In genomic region chr7:44461387-44461786, GRCh38 we compare ENCODE assay signal across 1 cellular context.
TF ChIP-seq lines count a peak whose summit lies in the region.

No MANE protein-coding gene starts in this region.

TF ChIP-seq in K562, 482 proteins besides CTCF, POLR2A, EP300 and RAD21 (continued from another document):
- TF ChIP-seq, protein P1, sequence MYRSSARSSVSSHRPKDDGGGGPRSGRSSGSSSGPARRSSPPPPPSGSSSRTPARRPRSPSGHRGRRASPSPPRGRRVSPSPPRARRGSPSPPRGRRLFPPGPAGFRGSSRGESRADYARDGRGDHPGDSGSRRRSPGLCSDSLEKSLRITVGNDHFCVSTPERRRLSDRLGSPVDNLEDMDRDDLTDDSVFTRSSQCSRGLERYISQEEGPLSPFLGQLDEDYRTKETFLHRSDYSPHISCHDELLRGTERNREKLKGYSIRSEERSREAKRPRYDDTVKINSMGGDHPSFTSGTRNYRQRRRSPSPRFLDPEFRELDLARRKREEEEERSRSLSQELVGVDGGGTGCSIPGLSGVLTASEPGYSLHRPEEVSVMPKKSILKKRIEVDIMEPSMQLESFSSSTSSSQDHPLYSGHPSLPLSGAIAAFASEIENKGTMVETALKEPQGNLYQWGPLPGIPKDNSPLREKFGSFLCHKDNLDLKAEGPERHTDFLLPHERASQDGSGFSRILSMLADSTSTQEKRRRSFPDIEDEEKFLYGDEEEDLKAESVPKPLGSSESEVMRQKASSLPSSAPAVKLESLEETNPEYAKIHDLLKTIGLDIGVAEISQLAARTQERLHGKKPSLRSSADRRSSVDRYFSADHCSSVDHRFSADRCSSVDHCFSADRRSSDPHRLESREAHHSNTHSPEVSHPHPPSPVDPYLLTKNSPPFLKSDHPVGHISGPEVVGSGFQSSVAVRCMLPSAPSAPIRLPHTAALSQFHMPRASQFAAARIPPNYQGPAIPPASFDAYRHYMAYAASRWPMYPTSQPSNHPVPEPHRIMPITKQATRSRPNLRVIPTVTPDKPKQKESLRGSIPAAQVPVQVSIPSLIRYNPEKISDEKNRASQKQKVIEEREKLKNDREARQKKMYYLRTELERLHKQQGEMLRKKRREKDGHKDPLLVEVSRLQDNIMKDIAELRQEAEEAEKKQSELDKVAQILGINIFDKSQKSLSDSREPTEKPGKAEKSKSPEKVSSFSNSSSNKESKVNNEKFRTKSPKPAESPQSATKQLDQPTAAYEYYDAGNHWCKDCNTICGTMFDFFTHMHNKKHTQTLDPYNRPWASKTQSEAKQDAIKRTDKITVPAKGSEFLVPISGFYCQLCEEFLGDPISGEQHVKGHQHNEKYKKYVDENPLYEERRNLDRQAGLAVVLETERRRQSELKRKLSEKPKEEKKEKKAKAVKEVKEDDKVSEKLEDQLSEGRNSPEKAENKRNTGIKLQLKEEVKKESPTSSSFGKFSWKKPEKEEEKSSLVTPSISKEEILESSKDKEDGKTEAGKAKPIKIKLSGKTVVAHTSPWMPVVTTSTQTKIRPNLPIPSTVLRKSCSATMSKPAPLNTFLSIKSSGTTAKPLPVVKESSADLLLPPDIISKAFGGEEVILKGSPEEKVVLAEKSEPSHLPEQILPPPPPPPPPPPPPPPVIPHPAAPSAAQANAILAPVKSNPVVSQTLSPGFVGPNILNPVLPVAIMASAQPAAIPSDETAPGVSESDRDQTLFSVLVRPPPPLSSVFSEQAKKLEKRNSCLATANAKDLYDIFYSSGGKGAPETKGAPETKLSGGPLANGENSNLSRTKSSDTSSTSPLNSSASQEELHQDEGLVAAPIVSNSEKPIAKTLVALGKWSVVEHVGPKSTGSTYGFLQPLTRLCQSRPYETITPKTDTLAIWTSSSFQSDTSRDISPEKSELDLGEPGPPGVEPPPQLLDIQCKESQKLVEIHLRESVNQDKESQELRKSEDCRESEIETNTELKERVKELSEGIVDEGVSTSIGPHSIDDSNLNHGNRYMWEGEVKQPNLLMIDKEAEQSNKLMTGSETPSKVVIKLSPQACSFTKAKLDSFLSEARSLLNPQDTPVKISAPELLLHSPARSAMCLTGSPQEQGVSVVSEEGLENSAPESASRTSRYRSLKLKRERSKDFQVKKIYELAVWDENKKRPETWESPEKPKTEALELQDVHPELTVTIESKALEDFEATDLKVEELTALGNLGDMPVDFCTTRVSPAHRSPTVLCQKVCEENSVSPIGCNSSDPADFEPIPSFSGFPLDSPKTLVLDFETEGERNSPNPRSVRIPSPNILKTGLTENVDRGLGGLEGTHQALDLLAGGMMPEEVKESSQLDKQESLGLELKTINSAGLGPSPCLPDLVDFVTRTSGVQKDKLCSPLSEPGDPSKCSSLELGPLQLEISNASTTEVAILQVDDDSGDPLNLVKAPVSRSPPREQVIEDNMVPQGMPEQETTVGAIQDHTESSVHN (IDR thresholded peaks at IDR 0.05; ENCODE audit: borderline replicate concordance in 1 of 2, low read depth in 1 of 2) = no peak
- no peak for TF ChIP-seq HMGN3 (IDR thresholded peaks at IDR 0.05; ENCODE audit: borderline replicate concordance, extremely low read depth, insufficient read length, low read depth, low read length)
- no peak for TF ChIP-seq STAT5B (CRISPR knock-in tag; IDR thresholded peaks at IDR 0.05)
- no peak for TF ChIP-seq ZNF583 (CRISPR knock-in tag; IDR thresholded peaks at IDR 0.05)
- TF ChIP-seq SETDB1 (IDR thresholded peaks at IDR 0.05; ENCODE audit: low read length) = no peak
- TF ChIP-seq BACH1 (tag; IDR thresholded peaks at IDR 0.05) = no peak
- TF ChIP-seq THAP7 (CRISPR knock-in tag; IDR thresholded peaks at IDR 0.05) = no peak
- TF ChIP-seq COPS2 (conservative IDR thresholded peaks at IDR 0.05) = no peak
- TF ChIP-seq ZNF75A (CRISPR knock-in tag; IDR thresholded peaks at IDR 0.05) = no peak
- TF ChIP-seq NCOA6 (IDR thresholded peaks at IDR 0.05) = no peak
- no peak for TF ChIP-seq JUND (IDR thresholded peaks at IDR 0.05; ENCODE audit: borderline replicate concordance, low read depth, low read length)
- TF ChIP-seq JUND (tag; IDR thresholded peaks at IDR 0.05; ENCODE audit: borderline replicate concordance, low read depth, low read length) = no peak
- TF ChIP-seq GTF2E2 (tag; IDR thresholded peaks at IDR 0.05) = no peak
- TF ChIP-seq KAT2B (IDR thresholded peaks at IDR 0.05; ENCODE audit: low read depth, low read length) = no peak
- TF ChIP-seq, protein P2, sequence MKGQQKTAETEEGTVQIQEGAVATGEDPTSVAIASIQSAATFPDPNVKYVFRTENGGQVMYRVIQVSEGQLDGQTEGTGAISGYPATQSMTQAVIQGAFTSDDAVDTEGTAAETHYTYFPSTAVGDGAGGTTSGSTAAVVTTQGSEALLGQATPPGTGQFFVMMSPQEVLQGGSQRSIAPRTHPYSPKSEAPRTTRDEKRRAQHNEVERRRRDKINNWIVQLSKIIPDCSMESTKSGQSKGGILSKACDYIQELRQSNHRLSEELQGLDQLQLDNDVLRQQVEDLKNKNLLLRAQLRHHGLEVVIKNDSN (CRISPR knock-in tag; IDR thresholded peaks at IDR 0.05) = 0 out of 2 replicates have a peak, but pooled peaks have one; percentile 16
- no peak for TF ChIP-seq EGR1 (conservative IDR thresholded peaks at IDR 0.05)
- peak; percentile 79 for TF ChIP-seq ZNF175 (CRISPR knock-in tag; IDR thresholded peaks at IDR 0.05; ENCODE audit: low read depth)
- TF ChIP-seq EWSR1 (IDR thresholded peaks at IDR 0.05; ENCODE audit: borderline replicate concordance, low read depth, partially characterized antibody) = no peak
- TF ChIP-seq ZNF655 (CRISPR knock-in tag; IDR thresholded peaks at IDR 0.05) = no peak
- peak; percentile 11 for TF ChIP-seq PRDM10 (IDR thresholded peaks at IDR 0.05; ENCODE audit: partially characterized antibody)
